ENCODE assay signal across 1 cellular context in genomic region chr11:122664188-122664587, GRCh38.
TF ChIP-seq lines count a peak whose summit lies in the region.

No MANE protein-coding gene starts in this region.

TF ChIP-seq in IMR-90, 13 proteins besides CTCF, POLR2A, EP300 and RAD21:
- TF ChIP-seq SMC3 (IDR thresholded peaks at IDR 0.05; ENCODE audit: low read depth, low read length) (no peak), NFE2L2 (IDR thresholded peaks at IDR 0.05; ENCODE audit: low read depth, low read length) (no peak), MXI1 (IDR thresholded peaks at IDR 0.05; ENCODE audit: borderline replicate concordance, low read depth, low read length) (no peak)
TF ChIP-seq in IMR-90: peak in this region for 0.
